1 cellular context compared by ENCODE assay signal in genomic region chr9:127698985-127699670, GRCh38.
A peak's percentile ranks its signal among the peaks of the same experiment; 100 is the strongest.
TF ChIP-seq lines count a peak whose summit lies in the region.

No MANE protein-coding gene starts in this region.

TF ChIP-seq in WTC11, 78 proteins besides CTCF, POLR2A, EP300 and RAD21 (continued from another document):
- TF ChIP-seq ZNF232 (CRISPR knock-in tag; IDR thresholded peaks at IDR 0.05) (no peak; the same call in 1 of the 2 replicates), ATF6 (CRISPR knock-in tag; IDR thresholded peaks at IDR 0.05) (no peak), FOXJ3 (CRISPR knock-in tag; IDR thresholded peaks at IDR 0.05; ENCODE audit: borderline replicate concordance) (no peak), ZNF671 (CRISPR knock-in tag; IDR thresholded peaks at IDR 0.05) (no peak), ZNF425 (CRISPR knock-in tag; conservative IDR thresholded peaks at IDR 0.05) (no peak), MXD4 (CRISPR knock-in tag; IDR thresholded peaks at IDR 0.05; ENCODE audit: borderline replicate concordance) (no peak), ZSCAN18 (CRISPR knock-in tag; IDR thresholded peaks at IDR 0.05) (no peak), ZNF219 (CRISPR knock-in tag; IDR thresholded peaks at IDR 0.05; ENCODE audit: borderline replicate concordance) (no peak), IRF1 (CRISPR knock-in tag; IDR thresholded peaks at IDR 0.05) (no peak), CREB1 (CRISPR knock-in tag; IDR thresholded peaks at IDR 0.05) (peak; percentile 81; the same call in 1 of the 2 replicates), PRDM15 (CRISPR knock-in tag; IDR thresholded peaks at IDR 0.05) (0 out of 2 replicates have a peak, but pooled peaks have one; percentile 17), SMAD3 (CRISPR knock-in tag; IDR thresholded peaks at IDR 0.05; ENCODE audit: borderline replicate concordance) (no peak), JAZF1 (CRISPR knock-in tag; IDR thresholded peaks at IDR 0.05) (no peak), ELF4 (CRISPR knock-in tag; IDR thresholded peaks at IDR 0.05; ENCODE audit: low read depth) (no peak), ZMAT4 (CRISPR knock-in tag; IDR thresholded peaks at IDR 0.05) (no peak), FOXK1 (CRISPR knock-in tag; IDR thresholded peaks at IDR 0.05) (peak; percentile 69; the same call in 1 of the 2 replicates), ZNF263 (CRISPR knock-in tag; IDR thresholded peaks at IDR 0.05; ENCODE audit: low read depth) (no peak), NR1H2 (CRISPR knock-in tag; IDR thresholded peaks at IDR 0.05) (no peak), FOXP4 (CRISPR knock-in tag; IDR thresholded peaks at IDR 0.05) (peak; percentile 75; the same call in 1 of the 2 replicates), SP1 (CRISPR knock-in tag; conservative IDR thresholded peaks at IDR 0.05) (peak; percentile 51; the same call in 1 of the 2 replicates), E2F5 (CRISPR knock-in tag; IDR thresholded peaks at IDR 0.05) (0 out of 2 replicates have a peak, but pooled peaks have one; percentile 26), STAT6 (CRISPR knock-in tag; conservative IDR thresholded peaks at IDR 0.05; ENCODE audit: low read depth) (no peak), E2F1 (CRISPR knock-in tag; IDR thresholded peaks at IDR 0.05) (peak; percentile 87), CBFB (CRISPR knock-in tag; IDR thresholded peaks at IDR 0.05; ENCODE audit: low read depth) (no peak), ZNF121 (CRISPR knock-in tag; IDR thresholded peaks at IDR 0.05) (no peak), USF1 (CRISPR knock-in tag; IDR thresholded peaks at IDR 0.05) (peak; percentile 73; the same call in 1 of the 2 replicates), GTF2I (CRISPR knock-in tag; conservative IDR thresholded peaks at IDR 0.05) (no peak), E2F4 (CRISPR knock-in tag; IDR thresholded peaks at IDR 0.05; ENCODE audit: borderline replicate concordance, low read depth) (no peak), TCF7 (CRISPR knock-in tag; IDR thresholded peaks at IDR 0.05; ENCODE audit: low read depth) (no peak), CREM (CRISPR knock-in tag; IDR thresholded peaks at IDR 0.05) (peak; percentile 45; the same call in 1 of the 2 replicates), FOXP1 (CRISPR knock-in tag; IDR thresholded peaks at IDR 0.05; ENCODE audit: borderline replicate concordance) (peak; percentile 76; the same call in 1 of the 2 replicates)
